8 cellular contexts compared by ENCODE assay signal in the genomic region with DNA sequence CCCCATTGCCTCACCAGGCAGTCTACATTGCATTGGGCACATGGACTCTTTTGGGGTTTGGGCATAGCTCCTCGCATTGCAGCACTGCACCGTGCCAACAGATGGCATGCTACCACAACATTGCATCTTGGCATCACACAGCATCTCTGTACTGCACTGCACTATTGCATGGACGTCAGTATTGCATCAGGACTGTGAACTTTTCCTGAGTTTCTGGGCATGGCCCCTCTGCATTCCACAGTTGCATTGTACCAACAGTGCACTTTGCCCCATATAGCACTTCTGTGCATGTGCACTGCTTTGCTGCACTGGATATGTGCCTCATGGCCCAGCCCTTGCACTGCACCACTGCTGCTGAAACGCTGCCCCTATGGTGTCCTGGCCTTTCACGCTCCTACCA. TPM values are rescaled to one million over a fixed set of nuclear protein-coding genes. Genes with fewer than 3 reads are reported as not detected.
DNase-seq lines count a peak whose midpoint lies in the region; ATAC-seq and TF ChIP-seq lines count a peak whose summit lies in the region.

No MANE protein-coding gene starts in this region.

- no peaks in the 10 kb centered on the region for H3K9me3 Mint-ChIP-seq in activated CD4-positive, alpha-beta T cell treated with anti-CD3 and anti-CD28 coated beads for 36 hours (ENCODE audit: low read depth)

- TF ChIP-seq CTCF in PC-3 (conservative IDR thresholded peaks at IDR 0.05; ENCODE audit: low read depth, low read length) (peak; percentile 79), fibroblast of villous mesenchyme (IDR thresholded peaks at IDR 0.05; ENCODE audit: insufficient read depth, low read depth, low read length) (peak; percentile 51), stomach (IDR thresholded peaks at IDR 0.05) (peak in 4 of 7 experiments; percentile 15 to 25 (median 19))

- H3K4me3 ChIP-seq in PC-3 (ENCODE audit: low read length) = no peak overlapping the region
- H3K4me3 ChIP-seq in fibroblast of villous mesenchyme (ENCODE audit: low read depth, low read length) = no peak overlapping the region
- no peak overlapping the region for H3K4me3 ChIP-seq in stomach

- no peak overlapping the region for H3K4me3 Mint-ChIP-seq in activated CD4-positive, alpha-beta T cell treated with anti-CD3 and anti-CD28 coated beads for 36 hours

- no peaks in the 10 kb centered on the region for H3K4me1 Mint-ChIP-seq in activated CD4-positive, alpha-beta T cell treated with anti-CD3 and anti-CD28 coated beads for 36 hours

- TF ChIP-seq POLR2A in stomach (IDR thresholded peaks at IDR 0.05) = no peak

- no peak overlapping the region for H3K9ac ChIP-seq in PC-3 (ENCODE audit: low read length)

- CTCF ChIA-PET in activated CD4-positive, alpha-beta T cell treated with anti-CD3 and anti-CD28 coated beads for 36 hours (lab: Charles Lee) = no interaction called here
- CTCF ChIA-PET in PC-3 (lab: Charles Lee) = interaction anchor here (0.5 to 1.0 kb wide), 6 partner anchors 56 to 1134 kb away, joined by 3 to 7 read pairs (median 4); no protein-coding TSS in a partner anchor

- no peaks in the 10 kb centered on the region for H3F3A ChIP-seq in PC-3 (ENCODE audit: low read length, unreplicated experiment)

- H3K4me1 ChIP-seq in PC-3 (ENCODE audit: insufficient read depth, low read length) (peaks cover 16% of the 10 kb centered on the region), stomach (peaks cover 0 to 9% (median 3%) of the 10 kb centered on the region in 4 donors)

- no peaks in the 10 kb centered on the region for H3K36me3 ChIP-seq in PC-3 (ENCODE audit: low read depth, low read length)
- H3K36me3 ChIP-seq in stomach = no peaks in the 10 kb centered on the region

- POLR2A ChIA-PET in activated CD4-positive, alpha-beta T cell treated with anti-CD3 and anti-CD28 coated beads for 36 hours (lab: Charles Lee) = no interaction called here
- POLR2A ChIA-PET in PC-3 (lab: Charles Lee; ENCODE audit: unreplicated experiment) = no interaction called here

- H3K9me2 ChIP-seq in PC-3 (replicated peaks; ENCODE audit: low read length) = no peaks in the 10 kb centered on the region

- 45 to 62% (median 57%) methylated on average over 3 to 5 of the region's 5 CpGs for WGBS in stomach, 5 donors

- no peaks in the 10 kb centered on the region for H4K20me1 ChIP-seq in PC-3 (ENCODE audit: low read length)

- no peaks in the 10 kb centered on the region for H3K36me3 Mint-ChIP-seq in activated CD4-positive, alpha-beta T cell treated with anti-CD3 and anti-CD28 coated beads for 36 hours (ENCODE audit: low read depth)

- H3K27ac ChIP-seq in PC-3 (ENCODE audit: low read length) (no peak overlapping the region), stomach (no peak overlapping the region)

- no TSS peak for BruUV-seq in PC-3 (replicated peaks; lab: Mats Ljungman, UMichigan)

- H3K4me2 ChIP-seq in PC-3 (ENCODE audit: low read length) = no peak overlapping the region

- intact Hi-C loops in activated CD4-positive, alpha-beta T cell treated with anti-CD3 and anti-CD28 coated beads for 36 hours (cut with DNase I, micrococcal nuclease) = no loop called here
- intact Hi-C loops in PC-3 (cut with micrococcal nuclease) = loop anchor here (1.0 to 2.0 kb wide), 3 partner anchors 61 to 150 kb away; no protein-coding TSS in a partner anchor
- intact Hi-C loops in stomach (cut with DNase I; ENCODE audit: low total_unique reads) = loop anchor here (10.0 kb wide), 1 partner anchor 209 kb away; no protein-coding TSS in a partner anchor

- ATAC-seq in activated CD4-positive, alpha-beta T cell treated with anti-CD3 and anti-CD28 coated beads for 36 hours = no peak
- ATAC-seq in PC-3 (peak; percentile 95), HG03280 (IDR thresholded peaks at IDR 0.05; ENCODE audit: unreplicated experiment) (no peak), GM18517 (IDR thresholded peaks at IDR 0.05; ENCODE audit: unreplicated experiment) (no peak)

- no peak for TF ChIP-seq EP300 in stomach (IDR thresholded peaks at IDR 0.05)

- H3K9me3 ChIP-seq in PC-3 (ENCODE audit: low read length) (no peaks in the 10 kb centered on the region), stomach (no peaks in the 10 kb centered on the region)

- peaks cover 8% of the 10 kb centered on the region for H3K27me3 Mint-ChIP-seq in activated CD4-positive, alpha-beta T cell treated with anti-CD3 and anti-CD28 coated beads for 36 hours

- H2AFZ ChIP-seq in PC-3 (ENCODE audit: low read length) = no peak overlapping the region

- H3K79me2 ChIP-seq in PC-3 (ENCODE audit: low read length) = peaks cover 8% of the 10 kb centered on the region; the same call in 1 of the 2 replicates

- peak; percentile 39 for DNase-seq in activated CD4-positive, alpha-beta T cell treated with anti-CD3 and anti-CD28 coated beads for 36 hours
- DNase-seq in activated CD4-positive, alpha-beta T cell treated with anti-CD3 and anti-CD28 coated beads, Interleukin-2, amount 50 U/mL, for 4 hours = no peak
- DNase-seq in PC-3 = peak; percentile 75
- DNase-seq in fibroblast of villous mesenchyme (ENCODE audit: low read depth) = peak; percentile 44
- DNase-seq in stomach = no peak
- DNase-seq in NCI-H1930 (lab: John Stamatoyannopoulos, UW) = no peak

- H3K27me3 ChIP-seq in PC-3 (ENCODE audit: low read length) = no peaks in the 10 kb centered on the region
- H3K27me3 ChIP-seq in stomach = no peaks in the 10 kb centered on the region

- no peak overlapping the region for H3K27ac Mint-ChIP-seq in activated CD4-positive, alpha-beta T cell treated with anti-CD3 and anti-CD28 coated beads for 36 hours

RNA-seq across cellular contexts. Expression of gene PTPRU, which starts 9.6 kb away (rescaled TPM):
- under 1 TPM; 0.37 to 0.89 TPM for total RNA-seq in activated CD4-positive, alpha-beta T cell treated with anti-CD3 and anti-CD28 coated beads for 36 hours
- total RNA-seq in PC-3 (2014; rRNA removed) = 25.7 and 31.4 TPM in 2 replicates
- total RNA-seq in fibroblast of villous mesenchyme = 5.5 and 6.9 TPM in 2 replicates
- 10 to 100 TPM in 2 of 5 donors, 1 to 10 TPM in 2, under 1 TPM in 1; 0.29 to 17.5 (median 8.0) TPM for total RNA-seq in stomach
- 1 to 10 TPM; 4.9 to 5.4 (median 5.2) TPM for polyA plus RNA-seq in stomach

RNA-seq across cellular contexts. Expression of gene MECR, which starts 15.1 kb away (rescaled TPM):
- 10 to 100 TPM; 41.3 to 43.1 TPM for total RNA-seq in activated CD4-positive, alpha-beta T cell treated with anti-CD3 and anti-CD28 coated beads for 36 hours
- 25.3 and 30.5 TPM in 2 replicates for total RNA-seq in PC-3 (2014; rRNA removed)
- 22.5 and 28.0 TPM in 2 replicates for total RNA-seq in fibroblast of villous mesenchyme
- 10 to 100 TPM in 4 of 5 donors, 1 to 10 TPM in 1; 8.9 to 47.8 (median 17.4) TPM for total RNA-seq in stomach
- 10 to 100 TPM; 16.0 to 20.1 (median 18.2) TPM for polyA plus RNA-seq in stomach

Comparison
In these comparisons a context has a peak if more than half of its experiments do, and no peak if none do; other contexts are left out.
1. DNase-seq: peak in activated CD4-positive, alpha-beta T cell treated with anti-CD3 and anti-CD28 coated beads for 36 hours (single experiment), PC-3 (single experiment) and fibroblast of villous mesenchyme (single experiment); none in activated CD4-positive, alpha-beta T cell treated with anti-CD3 and anti-CD28 coated beads, Interleukin-2, amount 50 U/mL, for 4 hours (0 of 2), stomach (single experiment) and NCI-H1930 (0 of 2).
2. CTCF ChIP-seq: peak in every context shown above with its lines; median percentile 79 in PC-3; 51 in fibroblast of villous mesenchyme; 19 in stomach.
3. intact Hi-C loops: an anchor here in PC-3 (1.0 to 2.0 kb wide) and stomach (10.0 kb wide); none called in activated CD4-positive, alpha-beta T cell treated with anti-CD3 and anti-CD28 coated beads for 36 hours.